In the genomic region with DNA sequence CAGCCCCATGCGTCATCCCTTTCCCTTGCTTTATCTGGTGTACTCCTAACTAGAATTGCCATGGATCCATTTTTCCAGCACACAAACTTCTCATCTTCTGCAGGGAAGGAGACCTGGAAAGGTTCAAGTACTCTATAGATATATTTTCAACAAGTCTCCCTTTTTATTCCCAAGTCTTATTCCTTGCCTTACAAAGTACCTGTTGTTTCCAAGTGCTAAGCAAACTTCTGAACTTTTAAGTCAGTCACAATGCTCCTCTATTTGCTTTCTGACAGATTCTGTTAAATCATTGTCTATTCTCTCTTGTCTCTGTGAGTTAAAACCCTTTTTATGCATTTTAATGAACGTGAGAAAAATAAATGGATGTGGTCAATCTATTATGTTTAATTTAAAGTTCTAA, we compare ENCODE assay signal across 1 cellular context.
TF ChIP-seq lines count a peak whose summit lies in the region.

No MANE protein-coding gene starts in this region.

TF ChIP-seq in GM23338, 12 proteins besides CTCF, POLR2A, EP300 and RAD21 (continued from another document):
- TF ChIP-seq EZH2 (IDR thresholded peaks at IDR 0.05; ENCODE audit: low read depth, unreplicated experiment): no peak
- TF ChIP-seq ZNF114 (CRISPR knock-in tag; IDR thresholded peaks at IDR 0.05): no peak
